In genomic region chr11:68549789-68550484, GRCh38 we compare ENCODE assay signal across 10 cellular contexts.
A peak's percentile ranks its signal among the peaks of the same experiment; 100 is the strongest.
DNase-seq lines count a peak whose midpoint lies in the region; ATAC-seq, FAIRE-seq and TF ChIP-seq lines count a peak whose summit lies in the region.
"Had no signal": no experiment of that assay in that cellular context is flagged by ENCODE, and none has a peak within 500 bp of the region (broad histone marks: within the 10 kb centered on the region; RNA-seq: fewer than 3 reads in every experiment).

No MANE protein-coding gene starts in this region.

- CTCF ChIA-PET in activated CD4-positive, alpha-beta T cell treated with anti-CD3 and anti-CD28 coated beads, Interleukin-2, amount 10 ng/mL, durations not matched to agents 7 days and 5 days (lab: Charles Lee) = interaction anchor here (0.6 to 0.8 kb wide), 2 partner anchors 39 to 237 kb away, joined by 3 read pairs; no protein-coding TSS in a partner anchor

- H3K27ac Mint-ChIP-seq in activated CD4-positive, alpha-beta T cell treated with anti-CD3 and anti-CD28 coated beads, Interleukin-2, amount 10 ng/mL, durations not matched to agents 7 days and 5 days = peak overlapping the region; percentile 54
- H3K27ac Mint-ChIP-seq in activated T-helper 1 cell treated with anti-CD3 and anti-CD28 coated beads, Interleukin-12 subunit alpha, Interleukin-12 subunit beta, Interleukin-2, Interleukin-4 antibody, amounts not matched to agents 30 ng/mL and 10 ng/mL and 1 ng/mL, durations not matched to agents 14 hours and 24 hours and 36 hours = peak overlapping the region; percentile 90
- H3K27ac Mint-ChIP-seq in stimulated activated naive CD8-positive, alpha-beta T cell treated with anti-CD3 and anti-CD28 coated beads, Interleukin-15, amount 100 ng/mL, for 72 hours = peak overlapping the region; percentile 83 to 97

- H3K4me3 ChIP-seq in kidney (ENCODE audit: low read length in 2 of 2) = no peak overlapping the region

- FAIRE-seq in kidney (lab: Jason Lieb, UNC) = no peak

- H3K4me3 Mint-ChIP-seq in activated CD4-positive, alpha-beta T cell treated with anti-CD3 and anti-CD28 coated beads, Interleukin-2, amount 10 ng/mL, durations not matched to agents 7 days and 5 days = no peak overlapping the region
- peak overlapping the region; percentile 64 for H3K4me3 Mint-ChIP-seq in activated T-helper 1 cell treated with anti-CD3 and anti-CD28 coated beads, Interleukin-12 subunit alpha, Interleukin-12 subunit beta, Interleukin-2, Interleukin-4 antibody, amounts not matched to agents 30 ng/mL and 10 ng/mL and 1 ng/mL, durations not matched to agents 14 hours and 24 hours and 36 hours
- peak overlapping the region; percentile 50 to 57 for H3K4me3 Mint-ChIP-seq in stimulated activated naive CD8-positive, alpha-beta T cell treated with anti-CD3 and anti-CD28 coated beads, Interleukin-15, amount 100 ng/mL, for 72 hours
- H3K4me3 Mint-ChIP-seq: type B pancreatic cell had no signal

- no peaks in the 10 kb centered on the region for H3K9me3 ChIP-seq in kidney (ENCODE audit: control insufficient read depth in 1 of 2, low read length in 2 of 2)

- peaks cover 18 to 35% of the 10 kb centered on the region in 2 donors for H3K36me3 ChIP-seq in kidney (ENCODE audit: control insufficient read depth in 1 of 2, insufficient read depth in 2 of 2, low read length in 2 of 2)

- H3K36me3 Mint-ChIP-seq in activated CD4-positive, alpha-beta T cell treated with anti-CD3 and anti-CD28 coated beads, Interleukin-2, amount 10 ng/mL, durations not matched to agents 7 days and 5 days (ENCODE audit: low read depth) = peaks cover 67% of the 10 kb centered on the region
- peaks cover 62% of the 10 kb centered on the region for H3K36me3 Mint-ChIP-seq in activated T-helper 1 cell treated with anti-CD3 and anti-CD28 coated beads, Interleukin-12 subunit alpha, Interleukin-12 subunit beta, Interleukin-2, Interleukin-4 antibody, amounts not matched to agents 30 ng/mL and 10 ng/mL and 1 ng/mL, durations not matched to agents 14 hours and 24 hours and 36 hours (ENCODE audit: low read depth)

- no peak for TF ChIP-seq CTCF in kidney (IDR thresholded peaks at IDR 0.05; ENCODE audit: borderline replicate concordance, extremely low read depth, insufficient read depth)

- no peak overlapping the region for H3K27ac ChIP-seq in kidney (ENCODE audit: low read depth in 2 of 2, low read length in 2 of 2)

- no peak overlapping the region for H3K9ac ChIP-seq in kidney (ENCODE audit: low read length in 2 of 2)

- peaks cover 0 to 3% of the 10 kb centered on the region in 2 donors for H3K4me1 ChIP-seq in kidney (ENCODE audit: control insufficient read depth in 1 of 2, insufficient read depth in 1 of 2, low read depth in 1 of 2, low read length in 2 of 2)

- no peaks in the 10 kb centered on the region for H3K9me3 Mint-ChIP-seq in activated CD4-positive, alpha-beta T cell treated with anti-CD3 and anti-CD28 coated beads, Interleukin-2, amount 10 ng/mL, durations not matched to agents 7 days and 5 days
- no peaks in the 10 kb centered on the region for H3K9me3 Mint-ChIP-seq in activated T-helper 1 cell treated with anti-CD3 and anti-CD28 coated beads, Interleukin-12 subunit alpha, Interleukin-12 subunit beta, Interleukin-2, Interleukin-4 antibody, amounts not matched to agents 30 ng/mL and 10 ng/mL and 1 ng/mL, durations not matched to agents 14 hours and 24 hours and 36 hours
- H3K9me3 Mint-ChIP-seq in stimulated activated naive CD8-positive, alpha-beta T cell treated with anti-CD3 and anti-CD28 coated beads, Interleukin-15, amount 100 ng/mL, for 72 hours = no peaks in the 10 kb centered on the region
- H3K9me3 Mint-ChIP-seq: type B pancreatic cell had no signal

- peak; percentile 65 for ATAC-seq in stimulated activated naive CD8-positive, alpha-beta T cell treated with anti-CD3 and anti-CD28 coated beads, Interleukin-15, amount 100 ng/mL, for 72 hours

- intact Hi-C loops in activated T-helper 1 cell treated with anti-CD3 and anti-CD28 coated beads, Interleukin-12 subunit alpha, Interleukin-12 subunit beta, Interleukin-2, Interleukin-4 antibody, amounts not matched to agents 30 ng/mL and 10 ng/mL and 1 ng/mL, durations not matched to agents 14 hours and 24 hours and 36 hours (cut with micrococcal nuclease) = loop anchor here (2.0 kb wide), 3 partner anchors 19 to 89 kb away; partner anchors contain the start of gene PPP6R3
- intact Hi-C loops in kidney (cut with DNase I) = no loop called here

- no peak for DNase-seq in activated CD4-positive, alpha-beta T cell treated with anti-CD3 and anti-CD28 coated beads, Interleukin-2, amount 10 ng/mL, durations not matched to agents 7 days and 5 days
- DNase-seq in activated CD4-positive, alpha-beta T cell treated with anti-CD3 and anti-CD28 coated beads for 4 hours = no peak
- no peak for DNase-seq in activated T-helper 1 cell treated with anti-CD3 and anti-CD28 coated beads, Interleukin-12 subunit alpha, Interleukin-12 subunit beta, Interleukin-2, Interleukin-4 antibody, amounts not matched to agents 30 ng/mL and 10 ng/mL and 1 ng/mL, durations not matched to agents 14 hours and 24 hours and 36 hours (ENCODE audit: low spot score)
- DNase-seq in islet precursor cell (peak; percentile 66), SW480 (ENCODE audit: low spot score) (no peak), COLO829 (ENCODE audit: low spot score) (no peak), kidney (no peak)
- DNase-seq in stimulated activated naive CD8-positive, alpha-beta T cell treated with anti-CD3 and anti-CD28 coated beads, Interleukin-15, amount 100 ng/mL, for 72 hours = no peak
- DNase-seq: ACHN had no signal

- POLR2A ChIA-PET in activated CD4-positive, alpha-beta T cell treated with anti-CD3 and anti-CD28 coated beads, Interleukin-2, amount 10 ng/mL, durations not matched to agents 7 days and 5 days (lab: Charles Lee) = no interaction called here

- H3K4me1 Mint-ChIP-seq in activated CD4-positive, alpha-beta T cell treated with anti-CD3 and anti-CD28 coated beads, Interleukin-2, amount 10 ng/mL, durations not matched to agents 7 days and 5 days = peaks cover 44% of the 10 kb centered on the region
- peaks cover 70% of the 10 kb centered on the region for H3K4me1 Mint-ChIP-seq in activated T-helper 1 cell treated with anti-CD3 and anti-CD28 coated beads, Interleukin-12 subunit alpha, Interleukin-12 subunit beta, Interleukin-2, Interleukin-4 antibody, amounts not matched to agents 30 ng/mL and 10 ng/mL and 1 ng/mL, durations not matched to agents 14 hours and 24 hours and 36 hours (ENCODE audit: low read depth)
- H3K4me1 Mint-ChIP-seq in stimulated activated naive CD8-positive, alpha-beta T cell treated with anti-CD3 and anti-CD28 coated beads, Interleukin-15, amount 100 ng/mL, for 72 hours = peaks cover 78% of the 10 kb centered on the region

- H3K27me3 Mint-ChIP-seq in activated CD4-positive, alpha-beta T cell treated with anti-CD3 and anti-CD28 coated beads, Interleukin-2, amount 10 ng/mL, durations not matched to agents 7 days and 5 days = no peaks in the 10 kb centered on the region
- H3K27me3 Mint-ChIP-seq in activated T-helper 1 cell treated with anti-CD3 and anti-CD28 coated beads, Interleukin-12 subunit alpha, Interleukin-12 subunit beta, Interleukin-2, Interleukin-4 antibody, amounts not matched to agents 30 ng/mL and 10 ng/mL and 1 ng/mL, durations not matched to agents 14 hours and 24 hours and 36 hours (ENCODE audit: insufficient read depth) = no peaks in the 10 kb centered on the region
- H3K27me3 Mint-ChIP-seq in stimulated activated naive CD8-positive, alpha-beta T cell treated with anti-CD3 and anti-CD28 coated beads, Interleukin-15, amount 100 ng/mL, for 72 hours = no peaks in the 10 kb centered on the region
- H3K27me3 Mint-ChIP-seq: type B pancreatic cell had no signal
